ENCODE assay signal across 1 cellular context in the genomic region with DNA sequence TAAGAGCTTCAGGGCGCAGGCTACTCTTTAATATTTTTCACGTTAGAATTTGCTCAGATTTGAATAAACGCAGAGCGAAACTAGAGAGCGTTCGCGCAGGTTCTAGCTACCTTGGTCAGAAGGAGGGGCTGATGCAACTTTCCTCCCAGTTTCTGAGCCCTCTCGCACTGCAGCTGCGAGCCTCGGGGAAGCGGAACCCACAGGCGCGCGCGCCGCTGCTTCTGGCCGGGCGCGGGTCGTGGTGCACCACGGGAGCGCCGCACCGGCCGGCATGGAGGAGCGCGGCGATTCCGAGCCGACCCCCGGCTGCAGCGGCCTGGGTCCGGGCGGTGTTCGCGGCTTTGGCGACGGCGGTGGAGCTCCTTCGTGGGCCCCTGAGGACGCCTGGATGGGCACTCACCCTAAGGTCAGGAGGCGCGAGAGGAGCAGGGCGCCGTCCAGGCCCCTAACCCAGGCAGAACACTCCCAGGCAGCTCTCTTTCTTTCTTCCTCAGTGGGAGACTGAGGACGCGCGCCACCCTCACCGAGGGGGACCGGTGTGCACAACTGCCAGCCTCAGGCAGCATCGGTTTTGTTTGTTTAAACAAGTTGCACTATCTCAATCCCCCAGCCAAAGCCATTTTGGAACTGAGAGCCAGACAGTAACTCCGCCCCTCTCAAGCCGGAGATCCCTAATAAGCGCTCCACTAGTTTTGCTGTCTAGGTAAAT.
TF ChIP-seq lines count a peak whose summit lies in the region.

A gene (plus strand): TSS at position 246 of the 709 bp plus-strand sequence. CDS start 26 bp downstream, at position 272.

TF ChIP-seq in HCT116, 20 proteins besides CTCF, POLR2A, EP300 and RAD21 (continued from another document):
- TF ChIP-seq SRF (IDR thresholded peaks at IDR 0.05; ENCODE audit: low read depth): no peak; the same call in 1 of the 2 replicates
- peak; percentile 92 for TF ChIP-seq CBX3 (IDR thresholded peaks at IDR 0.05; ENCODE audit: low read depth)
- peak; percentile 20; the same call in 1 of the 2 replicates for TF ChIP-seq JUND (IDR thresholded peaks at IDR 0.05)
- TF ChIP-seq, protein P1, sequence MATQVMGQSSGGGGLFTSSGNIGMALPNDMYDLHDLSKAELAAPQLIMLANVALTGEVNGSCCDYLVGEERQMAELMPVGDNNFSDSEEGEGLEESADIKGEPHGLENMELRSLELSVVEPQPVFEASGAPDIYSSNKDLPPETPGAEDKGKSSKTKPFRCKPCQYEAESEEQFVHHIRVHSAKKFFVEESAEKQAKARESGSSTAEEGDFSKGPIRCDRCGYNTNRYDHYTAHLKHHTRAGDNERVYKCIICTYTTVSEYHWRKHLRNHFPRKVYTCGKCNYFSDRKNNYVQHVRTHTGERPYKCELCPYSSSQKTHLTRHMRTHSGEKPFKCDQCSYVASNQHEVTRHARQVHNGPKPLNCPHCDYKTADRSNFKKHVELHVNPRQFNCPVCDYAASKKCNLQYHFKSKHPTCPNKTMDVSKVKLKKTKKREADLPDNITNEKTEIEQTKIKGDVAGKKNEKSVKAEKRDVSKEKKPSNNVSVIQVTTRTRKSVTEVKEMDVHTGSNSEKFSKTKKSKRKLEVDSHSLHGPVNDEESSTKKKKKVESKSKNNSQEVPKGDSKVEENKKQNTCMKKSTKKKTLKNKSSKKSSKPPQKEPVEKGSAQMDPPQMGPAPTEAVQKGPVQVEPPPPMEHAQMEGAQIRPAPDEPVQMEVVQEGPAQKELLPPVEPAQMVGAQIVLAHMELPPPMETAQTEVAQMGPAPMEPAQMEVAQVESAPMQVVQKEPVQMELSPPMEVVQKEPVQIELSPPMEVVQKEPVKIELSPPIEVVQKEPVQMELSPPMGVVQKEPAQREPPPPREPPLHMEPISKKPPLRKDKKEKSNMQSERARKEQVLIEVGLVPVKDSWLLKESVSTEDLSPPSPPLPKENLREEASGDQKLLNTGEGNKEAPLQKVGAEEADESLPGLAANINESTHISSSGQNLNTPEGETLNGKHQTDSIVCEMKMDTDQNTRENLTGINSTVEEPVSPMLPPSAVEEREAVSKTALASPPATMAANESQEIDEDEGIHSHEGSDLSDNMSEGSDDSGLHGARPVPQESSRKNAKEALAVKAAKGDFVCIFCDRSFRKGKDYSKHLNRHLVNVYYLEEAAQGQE (IDR thresholded peaks at IDR 0.05; ENCODE audit: low read depth): no peak
- peak; percentile 88 for TF ChIP-seq YY1 (IDR thresholded peaks at IDR 0.05; ENCODE audit: extremely low read depth, insufficient replicate concordance, low read depth, low read length)
- TF ChIP-seq ZNF274 (IDR thresholded peaks at IDR 0.05; ENCODE audit: low read depth, low read length): no peak
- TF ChIP-seq POLR2AphosphoS5 (IDR thresholded peaks at IDR 0.05; ENCODE audit: low read depth, low read length): peak; percentile 92
- TF ChIP-seq, protein P2, sequence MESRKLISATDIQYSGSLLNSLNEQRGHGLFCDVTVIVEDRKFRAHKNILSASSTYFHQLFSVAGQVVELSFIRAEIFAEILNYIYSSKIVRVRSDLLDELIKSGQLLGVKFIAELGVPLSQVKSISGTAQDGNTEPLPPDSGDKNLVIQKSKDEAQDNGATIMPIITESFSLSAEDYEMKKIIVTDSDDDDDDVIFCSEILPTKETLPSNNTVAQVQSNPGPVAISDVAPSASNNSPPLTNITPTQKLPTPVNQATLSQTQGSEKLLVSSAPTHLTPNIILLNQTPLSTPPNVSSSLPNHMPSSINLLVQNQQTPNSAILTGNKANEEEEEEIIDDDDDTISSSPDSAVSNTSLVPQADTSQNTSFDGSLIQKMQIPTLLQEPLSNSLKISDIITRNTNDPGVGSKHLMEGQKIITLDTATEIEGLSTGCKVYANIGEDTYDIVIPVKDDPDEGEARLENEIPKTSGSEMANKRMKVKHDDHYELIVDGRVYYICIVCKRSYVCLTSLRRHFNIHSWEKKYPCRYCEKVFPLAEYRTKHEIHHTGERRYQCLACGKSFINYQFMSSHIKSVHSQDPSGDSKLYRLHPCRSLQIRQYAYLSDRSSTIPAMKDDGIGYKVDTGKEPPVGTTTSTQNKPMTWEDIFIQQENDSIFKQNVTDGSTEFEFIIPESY (IDR thresholded peaks at IDR 0.05; ENCODE audit: extremely low read depth, insufficient replicate concordance, low read length): peak; percentile 66
- TF ChIP-seq EZH2 (IDR thresholded peaks at IDR 0.05): no peak
- TF ChIP-seq ELF1 (IDR thresholded peaks at IDR 0.05; ENCODE audit: borderline replicate concordance, low read depth): no peak
- TF ChIP-seq FOSL1 (IDR thresholded peaks at IDR 0.05; ENCODE audit: low read depth): no peak
- peak; percentile 94 for TF ChIP-seq ZFX (IDR thresholded peaks at IDR 0.05)
- TF ChIP-seq EGR1 (IDR thresholded peaks at IDR 0.05; ENCODE audit: low read depth): no peak
- no peak for TF ChIP-seq EZH2phosphoT487 (IDR thresholded peaks at IDR 0.05; ENCODE audit: borderline replicate concordance)
- TF ChIP-seq, protein P3, sequence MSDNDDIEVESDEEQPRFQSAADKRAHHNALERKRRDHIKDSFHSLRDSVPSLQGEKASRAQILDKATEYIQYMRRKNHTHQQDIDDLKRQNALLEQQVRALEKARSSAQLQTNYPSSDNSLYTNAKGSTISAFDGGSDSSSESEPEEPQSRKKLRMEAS (IDR thresholded peaks at IDR 0.05): peak; percentile 89
- peak; percentile 60 for TF ChIP-seq SP1 (IDR thresholded peaks at IDR 0.05; ENCODE audit: low read depth)
- peak; percentile 74 for TF ChIP-seq CEBPB (IDR thresholded peaks at IDR 0.05; ENCODE audit: low read depth)
- no peak for TF ChIP-seq TCF7L2 (IDR thresholded peaks at IDR 0.05; ENCODE audit: borderline replicate concordance, extremely low read depth, insufficient read depth, insufficient read length)
